Comparison of ENCODE assay signal across 10 cellular contexts in genomic region chr1:33050221-33051076, GRCh38. TPM values are rescaled to one million over a fixed set of nuclear protein-coding genes. Genes with fewer than 3 reads are reported as not detected.
A peak's percentile ranks its signal among the peaks of the same experiment; 100 is the strongest.
DNase-seq lines count a peak whose midpoint lies in the region; ATAC-seq and TF ChIP-seq lines count a peak whose summit lies in the region.
"Had no signal": no experiment of that assay in that cellular context is flagged by ENCODE, and none has a peak within 500 bp of the region (broad histone marks: within the 10 kb centered on the region; RNA-seq: fewer than 3 reads in every experiment).

No MANE protein-coding gene starts in this region.

- no peak for TF ChIP-seq POLR2A in transverse colon (IDR thresholded peaks at IDR 0.05)

- H3K4me3 ChIP-seq in SJSA1 (no peak overlapping the region), foreskin fibroblast (ENCODE audit: low read depth in 1 of 2, low read length in 2 of 2) (no peak overlapping the region), transverse colon (no peak overlapping the region)

- H3K4me3 Mint-ChIP-seq in activated naive CD8-positive, alpha-beta T cell treated with anti-CD3 and anti-CD28 coated beads for 36 hours: no peak overlapping the region
- no peak overlapping the region for H3K4me3 Mint-ChIP-seq in activated naive CD8-positive, alpha-beta T cell treated with anti-CD3 and anti-CD28 coated beads, Interleukin-2, amount 50 U/mL, for 24 hours
- H3K4me3 Mint-ChIP-seq: activated B cell treated with CpG ODN at 0.5 μM for 24 hours, neural crest cell had no signal

- TF ChIP-seq CTCF in foreskin fibroblast (IDR thresholded peaks at IDR 0.05; ENCODE audit: low read depth, low read length) (peak; percentile 11), transverse colon (IDR thresholded peaks at IDR 0.05) (no peak)

- H3K36me3 Mint-ChIP-seq in activated naive CD8-positive, alpha-beta T cell treated with anti-CD3 and anti-CD28 coated beads for 36 hours: no peaks in the 10 kb centered on the region
- H3K36me3 Mint-ChIP-seq in activated naive CD8-positive, alpha-beta T cell treated with anti-CD3 and anti-CD28 coated beads, Interleukin-2, amount 50 U/mL, for 24 hours (ENCODE audit: low read depth): no peaks in the 10 kb centered on the region

- H3K27ac ChIP-seq in SJSA1 (peak overlapping the region; percentile 91), transverse colon (peak overlapping the region in 3 of 4 donors; percentile 36 to 70 (median 43))

- no peak for ATAC-seq in activated naive CD8-positive, alpha-beta T cell treated with anti-CD3 and anti-CD28 coated beads, Interleukin-2, amount 50 U/mL, for 24 hours
- ATAC-seq in GM19467 (IDR thresholded peaks at IDR 0.05; ENCODE audit: unreplicated experiment) (no peak), left ventricle myocardium superior (no peak)

- peaks cover 10% of the 10 kb centered on the region for H3K27me3 Mint-ChIP-seq in activated naive CD8-positive, alpha-beta T cell treated with anti-CD3 and anti-CD28 coated beads for 36 hours
- H3K27me3 Mint-ChIP-seq in activated naive CD8-positive, alpha-beta T cell treated with anti-CD3 and anti-CD28 coated beads, Interleukin-2, amount 50 U/mL, for 24 hours: peaks cover 7% of the 10 kb centered on the region

- TF ChIP-seq EP300 in transverse colon (IDR thresholded peaks at IDR 0.05; ENCODE audit: low read depth): no peak

- intact Hi-C loops in transverse colon (cut with DNase I; ENCODE audit: low total_unique reads): no loop called here
- intact Hi-C loops in left ventricle myocardium superior (cut with micrococcal nuclease): loop anchor here (10.0 kb wide), 1 partner anchor 116 kb away; no protein-coding TSS in a partner anchor

- H3K36me3 ChIP-seq in SJSA1: no peaks in the 10 kb centered on the region
- no peaks in the 10 kb centered on the region for H3K36me3 ChIP-seq in transverse colon

- peaks cover 27% of the 10 kb centered on the region for H3K4me1 ChIP-seq in SJSA1 (replicated peaks)
- peaks cover 6 to 28% (median 10%) of the 10 kb centered on the region in 4 donors for H3K4me1 ChIP-seq in transverse colon

- H3K27ac Mint-ChIP-seq in activated naive CD8-positive, alpha-beta T cell treated with anti-CD3 and anti-CD28 coated beads for 36 hours: peak overlapping the region; percentile 66
- H3K27ac Mint-ChIP-seq in activated naive CD8-positive, alpha-beta T cell treated with anti-CD3 and anti-CD28 coated beads, Interleukin-2, amount 50 U/mL, for 24 hours: no peak overlapping the region
- H3K27ac Mint-ChIP-seq: activated B cell treated with CpG ODN at 0.5 μM for 24 hours had no signal

- H3K9me3 ChIP-seq in SJSA1 (replicated peaks): no peaks in the 10 kb centered on the region
- no peaks in the 10 kb centered on the region for H3K9me3 ChIP-seq in transverse colon

- DNase-seq in activated naive CD8-positive, alpha-beta T cell treated with anti-CD3 and anti-CD28 coated beads for 36 hours: no peak
- no peak for DNase-seq in activated naive CD8-positive, alpha-beta T cell treated with anti-CD3 and anti-CD28 coated beads, Interleukin-2, amount 50 U/mL, for 24 hours
- peak; percentile 78 to 80 for DNase-seq in SJSA1 (ENCODE audit: low read depth in 1 of 2, low spot score in 2 of 2)
- DNase-seq in foreskin fibroblast: peak; percentile 30 to 88
- DNase-seq in transverse colon: no peak
- DNase-seq in cortex of kidney (lab: John Stamatoyannopoulos, UW): no peak
- DNase-seq in left ventricle myocardium superior: no peak
- DNase-seq: activated B cell treated with CpG ODN at 0.5 μM for 24 hours had no signal

- H3K4me1 Mint-ChIP-seq in activated naive CD8-positive, alpha-beta T cell treated with anti-CD3 and anti-CD28 coated beads for 36 hours: peaks cover 3% of the 10 kb centered on the region
- peaks cover 12% of the 10 kb centered on the region for H3K4me1 Mint-ChIP-seq in activated naive CD8-positive, alpha-beta T cell treated with anti-CD3 and anti-CD28 coated beads, Interleukin-2, amount 50 U/mL, for 24 hours

- H3K27me3 ChIP-seq in SJSA1 (replicated peaks) (no peaks in the 10 kb centered on the region), transverse colon (no peaks in the 10 kb centered on the region)

- in situ Hi-C loops in transverse colon (cut with MboI; ENCODE audit: low pct_ligation_motif_present in 1 of 4, low pct_unique_long_range_greater_than_20kb in 1 of 4, low sequenced_read_pairs in 3 of 4): loop anchor here in 1 of 4 donors (25.0 kb wide), 1 partner anchor 113 kb away; no protein-coding TSS in a partner anchor

- 64 to 84% methylated on average over 4 to 14 of the region's 17 CpGs for WGBS in transverse colon (ENCODE audit: low coverage in 1 of 2), 2 donors

- H3K9me3 Mint-ChIP-seq in activated naive CD8-positive, alpha-beta T cell treated with anti-CD3 and anti-CD28 coated beads for 36 hours: peaks cover 2% of the 10 kb centered on the region
- H3K9me3 Mint-ChIP-seq in activated naive CD8-positive, alpha-beta T cell treated with anti-CD3 and anti-CD28 coated beads, Interleukin-2, amount 50 U/mL, for 24 hours: no peaks in the 10 kb centered on the region
- H3K9me3 Mint-ChIP-seq: activated B cell treated with CpG ODN at 0.5 μM for 24 hours had no signal

RNA-seq across cellular contexts. Expression of gene AK2, which starts 13.8 kb away (rescaled TPM):
- 100 to 1,000 TPM; 372 to 389 TPM for total RNA-seq in activated naive CD8-positive, alpha-beta T cell treated with anti-CD3 and anti-CD28 coated beads for 36 hours
- total RNA-seq in SJSA1 (2014; rRNA removed; shearing (Covaris generic)): 230 and 391 TPM in 2 replicates
- total RNA-seq in transverse colon (100 to 1,000 TPM; 209 to 296 (median 211) TPM), left ventricle myocardium superior (121 TPM)

RNA-seq across cellular contexts. Expression of gene AZIN2, which starts 30.5 kb away (rescaled TPM):
- total RNA-seq in activated naive CD8-positive, alpha-beta T cell treated with anti-CD3 and anti-CD28 coated beads for 36 hours: 1 to 10 TPM; 1.8 to 3.6 TPM
- total RNA-seq in SJSA1 (2014; rRNA removed; shearing (Covaris generic)): 3.0 and 9.7 TPM in 2 replicates
- total RNA-seq in transverse colon (10 to 100 TPM; 11.6 to 93.3 (median 42.0) TPM), left ventricle myocardium superior (3.3 TPM)

Comparison
In these comparisons a context has a peak if more than half of its experiments do, and no peak if none do; other contexts are left out.
1. DNase-seq: peak in SJSA1 (2 of 2) and foreskin fibroblast (2 of 2); none in activated naive CD8-positive, alpha-beta T cell treated with anti-CD3 and anti-CD28 coated beads for 36 hours (single experiment), activated naive CD8-positive, alpha-beta T cell treated with anti-CD3 and anti-CD28 coated beads, Interleukin-2, amount 50 U/mL, for 24 hours (single experiment), transverse colon (single experiment), cortex of kidney (single experiment) and left ventricle myocardium superior (single experiment).